ENCODE assay signal across 8 cellular contexts in genomic region chr11:111937859-111938258, GRCh38. TPM values are rescaled to one million over a fixed set of nuclear protein-coding genes. Genes with fewer than 3 reads are reported as not detected.
A peak's percentile ranks its signal among the peaks of the same experiment; 100 is the strongest.
DNase-seq lines count a peak whose midpoint lies in the region; ATAC-seq and TF ChIP-seq lines count a peak whose summit lies in the region.

No MANE protein-coding gene starts in this region.

- H3K4me1 ChIP-seq in heart right ventricle = peaks cover 2 to 72% (median 43%) of the 10 kb centered on the region in 9 donors
- H3K4me1 ChIP-seq in skeletal muscle satellite cell (ENCODE audit: control insufficient read depth, insufficient read depth, low read length) = peaks cover 76% of the 10 kb centered on the region
- peaks cover 14% of the 10 kb centered on the region for H3K4me1 ChIP-seq in body of pancreas

- H3K36me3 ChIP-seq in heart right ventricle (no peaks in the 10 kb centered on the region), skeletal muscle satellite cell (ENCODE audit: insufficient read depth, low read length) (no peaks in the 10 kb centered on the region), body of pancreas (replicated peaks in 1 of 2; ENCODE audit: insufficient read depth in 1 of 2, low read depth in 2 of 2) (no peaks in the 10 kb centered on the region)

- no peaks in the 10 kb centered on the region for H3K27me3 ChIP-seq in heart right ventricle
- no peaks in the 10 kb centered on the region for H3K27me3 ChIP-seq in skeletal muscle satellite cell (ENCODE audit: control insufficient read depth, insufficient read depth, low read length)
- H3K27me3 ChIP-seq in body of pancreas = no peaks in the 10 kb centered on the region

- peak overlapping the region; percentile 88 for H3K27ac Mint-ChIP-seq in activated CD4-positive, alpha-beta memory T cell treated with anti-CD3 and anti-CD28 coated beads for 36 hours

- no peak for TF ChIP-seq POLR2A in body of pancreas (IDR thresholded peaks at IDR 0.05)

- H3K4me3 Mint-ChIP-seq in activated CD4-positive, alpha-beta memory T cell treated with anti-CD3 and anti-CD28 coated beads for 36 hours = peak overlapping the region; percentile 77

- H3K4me1 Mint-ChIP-seq in activated CD4-positive, alpha-beta memory T cell treated with anti-CD3 and anti-CD28 coated beads for 36 hours (ENCODE audit: low read depth) = peaks cover 56% of the 10 kb centered on the region

- H3K27me3 Mint-ChIP-seq in activated CD4-positive, alpha-beta memory T cell treated with anti-CD3 and anti-CD28 coated beads for 36 hours = no peaks in the 10 kb centered on the region

- WGBS in heart right ventricle, 2 donors = 57 to 65% methylated on average over 7 of the region's 7 CpGs
- 70 to 78% methylated on average over 7 of the region's 7 CpGs for WGBS in body of pancreas, 2 donors

- peak overlapping the region; percentile 66 for H3K4me3 ChIP-seq in HFF-Myc (replicated peaks; ENCODE audit: low read depth, low read length)
- peak overlapping the region in 8 of 10 donors; percentile 58 to 77 (median 68) for H3K4me3 ChIP-seq in heart right ventricle
- peak overlapping the region; percentile 85 for H3K4me3 ChIP-seq in skeletal muscle satellite cell (ENCODE audit: low read length)
- H3K4me3 ChIP-seq in body of pancreas = no peak overlapping the region

- TF ChIP-seq CTCF in HFF-Myc (IDR thresholded peaks at IDR 0.05; ENCODE audit: low read depth, low read length, missing control alignments) = no peak
- no peak for TF ChIP-seq CTCF in heart right ventricle (IDR thresholded peaks at IDR 0.05)
- no peak for TF ChIP-seq CTCF in body of pancreas (IDR thresholded peaks at IDR 0.05)

- H3K36me3 Mint-ChIP-seq in activated CD4-positive, alpha-beta memory T cell treated with anti-CD3 and anti-CD28 coated beads for 36 hours = no peaks in the 10 kb centered on the region

- peak in 4 of 8 donors; percentile 11 to 41 (median 22) for ATAC-seq in heart right ventricle
- ATAC-seq in HG03442 (IDR thresholded peaks at IDR 0.05; ENCODE audit: unreplicated experiment) = no peak
- no peak for ATAC-seq in body of pancreas
- no peak for ATAC-seq in GM21367 (IDR thresholded peaks at IDR 0.05; ENCODE audit: unreplicated experiment)

- CTCF ChIA-PET in activated CD4-positive, alpha-beta memory T cell treated with anti-CD3 and anti-CD28 coated beads for 36 hours (lab: Charles Lee) = interaction anchor here (0.9 to 10.7 kb wide), 4 partner anchors 8 to 58 kb away, joined by 4 to 190 read pairs (median 9); no protein-coding TSS in a partner anchor

- POLR2A ChIA-PET in activated CD4-positive, alpha-beta memory T cell treated with anti-CD3 and anti-CD28 coated beads for 36 hours (lab: Charles Lee) = interaction anchor here (1.5 to 3.6 kb wide), 4 partner anchors 11 to 44 kb away, joined by 3 to 23 read pairs (median 6); no protein-coding TSS in a partner anchor

- H3K9me3 ChIP-seq in heart right ventricle (no peaks in the 10 kb centered on the region), skeletal muscle satellite cell (replicated peaks; ENCODE audit: low read length) (no peaks in the 10 kb centered on the region), body of pancreas (no peaks in the 10 kb centered on the region)

- H3K9ac ChIP-seq in skeletal muscle satellite cell (ENCODE audit: low read depth, low read length) = peak overlapping the region; percentile 64

- H3K4me2 ChIP-seq in skeletal muscle satellite cell (ENCODE audit: low read length) = peak overlapping the region; percentile 89

- H3K27ac ChIP-seq in heart right ventricle = peak overlapping the region in 8 of 10 donors; percentile 68 to 84 (median 76)
- peak overlapping the region in 1 of 4 donors; percentile 56 for H3K27ac ChIP-seq in body of pancreas

- intact Hi-C loops in activated CD4-positive, alpha-beta memory T cell treated with anti-CD3 and anti-CD28 coated beads for 36 hours (cut with micrococcal nuclease) = loop anchor here (1.0 to 10.0 kb wide), 5 partner anchors 11 to 563 kb away; partner anchors contain the start of genes BCO2, NKAPD1, PIH1D2 and POU2AF1
- intact Hi-C loops in heart right ventricle (cut with DNase I) = loop anchor here in 6 of 10 donors (5.0 to 10.0 kb wide), 3 partner anchors 34 to 147 kb away; partner anchors contain the start of genes SDHD (in 2 of the 6) and TIMM8B (in 2 of the 6)
- intact Hi-C loops in body of pancreas (cut with DNase I) = loop anchor here (5.0 kb wide), 1 partner anchor 39 kb away; no protein-coding TSS in a partner anchor

- DNase-seq in HFF-Myc (ENCODE audit: extremely low read depth, low read depth) (no peak), heart right ventricle (no peak), NCI-H226 (no peak), body of pancreas (no peak)
- DNase-seq in activated CD4-positive, alpha-beta memory T cell treated with anti-CD3 and anti-CD28 coated beads for 36 hours = no peak

- no peaks in the 10 kb centered on the region for H3K9me3 Mint-ChIP-seq in activated CD4-positive, alpha-beta memory T cell treated with anti-CD3 and anti-CD28 coated beads for 36 hours

RNA-seq across cellular contexts. Expression of gene DIXDC1, which starts 0.7 kb away (rescaled TPM):
- 10 to 100 TPM; 13.3 to 14.9 TPM for total RNA-seq in activated CD4-positive, alpha-beta memory T cell treated with anti-CD3 and anti-CD28 coated beads for 36 hours
- total RNA-seq in heart right ventricle (10 to 100 TPM in 9 of 10 donors, 1 to 10 TPM in 1; 5.6 to 36.8 (median 28.6) TPM), body of pancreas (10 to 100 TPM; 14.0 to 23.4 TPM)
- polyA plus RNA-seq in heart right ventricle = 1 to 10 TPM; 4.7 to 5.6 TPM
- total RNA-seq in skeletal muscle satellite cell (2012; rRNA removed) = 11.2 and 14.9 TPM in 2 replicates

RNA-seq across cellular contexts. Expression of gene C11orf52, which starts 19.1 kb away (rescaled TPM):
- total RNA-seq in activated CD4-positive, alpha-beta memory T cell treated with anti-CD3 and anti-CD28 coated beads for 36 hours = not detected
- total RNA-seq in heart right ventricle (1 to 10 TPM in 8 of 10 donors, under 1 TPM in 2; 0.48 to 4.1 (median 1.6) TPM), body of pancreas (10 to 100 TPM in 1 of 2 donors, 1 to 10 TPM in 1; 4.6 to 14.8 TPM)
- polyA plus RNA-seq in heart right ventricle = 1 to 10 TPM; 3.0 to 3.2 TPM
- total RNA-seq in skeletal muscle satellite cell (2012; rRNA removed) = not detected in 2 replicates

RNA-seq across cellular contexts. Expression of gene HSPB2, which starts 25.3 kb away (rescaled TPM):
- not detected for total RNA-seq in activated CD4-positive, alpha-beta memory T cell treated with anti-CD3 and anti-CD28 coated beads for 36 hours
- total RNA-seq in heart right ventricle (10 to 100 TPM; 18.9 to 65.4 (median 29.1) TPM), body of pancreas (not detected)
- polyA plus RNA-seq in heart right ventricle = 100 to 1,000 TPM in 1 of 2 donors, 10 to 100 TPM in 1; 37.7 to 136 TPM
- total RNA-seq in skeletal muscle satellite cell (2012; rRNA removed) = under 0.01 and 1.5 TPM in 2 replicates

RNA-seq across cellular contexts. Expression of gene CRYAB, which starts 26.3 kb away (rescaled TPM):
- not detected for total RNA-seq in activated CD4-positive, alpha-beta memory T cell treated with anti-CD3 and anti-CD28 coated beads for 36 hours
- total RNA-seq in heart right ventricle (over 10,000 TPM in 2 of 10 donors, 1,000 to 10,000 TPM in 8; 7,877 to 10,608 (median 8,590) TPM), body of pancreas (10 to 100 TPM; 10.4 to 61.0 TPM)
- polyA plus RNA-seq in heart right ventricle = over 10,000 TPM in 1 of 2 donors, 1,000 to 10,000 TPM in 1; 7,695 to 25,436 TPM
- 23.1 and 30.1 TPM in 2 replicates for total RNA-seq in skeletal muscle satellite cell (2012; rRNA removed)

RNA-seq across cellular contexts. Expression of gene CFAP68, which starts 58.5 kb away (rescaled TPM):
- 10 to 100 TPM; 29.9 to 33.6 TPM for total RNA-seq in activated CD4-positive, alpha-beta memory T cell treated with anti-CD3 and anti-CD28 coated beads for 36 hours
- total RNA-seq in heart right ventricle (10 to 100 TPM; 17.5 to 38.5 (median 31.5) TPM), body of pancreas (10 to 100 TPM in 1 of 2 donors, 1 to 10 TPM in 1; 7.8 to 31.6 TPM)
- polyA plus RNA-seq in heart right ventricle = 10 to 100 TPM; 14.7 to 24.6 TPM
- 8.4 and 14.6 TPM in 2 replicates for total RNA-seq in skeletal muscle satellite cell (2012; rRNA removed)

Comparison
In these comparisons a context has a peak if more than half of its experiments do, and no peak if none do; other contexts are left out.
1. H3K4me3 ChIP-seq: peak in HFF-Myc (single experiment), heart right ventricle (8 of 10) and skeletal muscle satellite cell (single experiment); none in body of pancreas (0 of 2).
2. RNA of gene HSPB2, which starts 25.3 kb away (total RNA-seq): 18.9 to 65.4 TPM in heart right ventricle; not detected in activated CD4-positive, alpha-beta memory T cell treated with anti-CD3 and anti-CD28 coated beads for 36 hours and not detected in body of pancreas; every median in the first group is over 10 times any median in the second.